Comparison of ENCODE assay signal across 18 cellular contexts in the genomic region with DNA sequence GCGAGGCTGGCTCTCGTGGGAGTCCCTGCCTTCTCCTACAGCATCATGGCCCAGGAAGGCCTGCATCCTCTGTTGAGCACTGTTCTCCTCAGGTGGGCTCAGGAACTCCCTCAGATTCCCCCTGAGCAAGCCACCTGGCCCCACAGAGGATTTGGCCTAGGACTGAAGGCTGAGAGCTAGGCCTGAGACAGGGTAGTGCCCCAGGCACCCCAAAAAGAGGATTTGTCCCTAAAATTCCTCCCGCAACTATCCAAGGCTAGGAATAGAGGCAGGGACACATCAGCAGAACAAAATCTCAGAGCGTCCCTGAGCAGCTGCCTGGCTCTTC. TPM values are rescaled to one million over a fixed set of nuclear protein-coding genes. Genes with fewer than 3 reads are reported as not detected.
DNase-seq lines count a peak whose midpoint lies in the region; ATAC-seq, FAIRE-seq and TF ChIP-seq lines count a peak whose summit lies in the region.
"Had no signal": no experiment of that assay in that cellular context is flagged by ENCODE, and none has a peak within 500 bp of the region (broad histone marks: within the 10 kb centered on the region; RNA-seq: fewer than 3 reads in every experiment).

No MANE protein-coding gene starts in this region.

- no peak overlapping the region for H3K23ac ChIP-seq in H1 (ENCODE audit: insufficient read length)

- H3K56ac ChIP-seq in H1 (replicated peaks; ENCODE audit: insufficient read length, low read depth, low read length) = no peak overlapping the region

- FAIRE-seq in H1 (lab: Jason Lieb, UNC) = no peak

- H3K23me2 ChIP-seq in H1 (ENCODE audit: low read depth, low read length) = peaks cover 5% of the 10 kb centered on the region; the same call in 1 of the 2 replicates

- CTCF ChIA-PET in H1 (lab: Charles Lee; ENCODE audit: partially characterized antibody) = interaction anchor here (0.7 to 19.9 kb wide), 33 partner anchors 9 to 482 kb away, joined by 3 to 353 read pairs (median 6); a partner anchor contains a TSS

- no peaks in the 10 kb centered on the region for H3K27me3 ChIP-seq in H1 (replicated peaks in 1 of 4; ENCODE audit: control insufficient read depth in 3 of 4, extremely low read depth in 1 of 4, insufficient read depth in 3 of 4, low read length in 3 of 4)
- H3K27me3 ChIP-seq in neutrophil = no peaks in the 10 kb centered on the region

- no peak for TF ChIP-seq RAD21 in H1 (IDR thresholded peaks at IDR 0.05 in 1 of 2, conservative IDR thresholded peaks at IDR 0.05 in 1 of 2; ENCODE audit: low read depth in 2 of 2, low read length in 2 of 2)

- H3K4ac ChIP-seq in H1 (replicated peaks; ENCODE audit: insufficient read length, low read depth, low read length) = no peak overlapping the region

- no peaks in the 10 kb centered on the region for H3K27me3 Mint-ChIP-seq in natural killer cell treated with Interleukin-12 subunit alpha and Interleukin-12 subunit beta and Interleukin-15 and Interleukin-18, amount 100 ng/mL, for 72 hours
- H3K27me3 Mint-ChIP-seq in natural killer cell (ENCODE audit: low read depth in 2 of 2) = no peaks in the 10 kb centered on the region

- no peaks in the 10 kb centered on the region for H3K79me2 ChIP-seq in H1 (ENCODE audit: control insufficient read depth in 1 of 2, insufficient read depth in 2 of 2, low read length in 2 of 2)
- H3K79me2 ChIP-seq: parathyroid adenoma had no signal

- H2BK5ac ChIP-seq in H1 (ENCODE audit: low read depth, low read length) = 0 out of 2 replicates have a peak overlapping the region, but pooled peaks have one; percentile 8

- H2BK20ac ChIP-seq in H1 (ENCODE audit: low read length) = no peak overlapping the region

- POLR2A ChIA-PET in H1 (lab: Charles Lee; ENCODE audit: partially characterized antibody) = interaction anchor here (1.0 to 3.4 kb wide), 3 partner anchors 11 to 115 kb away, joined by 3 to 13 read pairs (median 4); a partner anchor contains a TSS

- H3K36me3 ChIP-seq in H1 (ENCODE audit: control insufficient read depth in 2 of 4, insufficient read depth in 4 of 4, low read length in 3 of 4) = no peaks in the 10 kb centered on the region
- no peaks in the 10 kb centered on the region for H3K36me3 ChIP-seq in neutrophil

- H3K4me3 Mint-ChIP-seq in natural killer cell treated with Interleukin-12 subunit alpha and Interleukin-12 subunit beta and Interleukin-15 and Interleukin-18, amount 100 ng/mL, for 72 hours = no peak overlapping the region
- no peak overlapping the region for H3K4me3 Mint-ChIP-seq in natural killer cell
- H3K4me3 Mint-ChIP-seq: CD8-positive, alpha-beta T cell had no signal

- no peak overlapping the region for H2AFZ ChIP-seq in H1 (ENCODE audit: low read length)
- H2AFZ ChIP-seq: parathyroid adenoma had no signal

- no peaks in the 10 kb centered on the region for H3K9me3 Mint-ChIP-seq in natural killer cell treated with Interleukin-12 subunit alpha and Interleukin-12 subunit beta and Interleukin-15 and Interleukin-18, amount 100 ng/mL, for 72 hours
- no peaks in the 10 kb centered on the region for H3K9me3 Mint-ChIP-seq in natural killer cell
- H3K9me3 Mint-ChIP-seq: CD8-positive, alpha-beta T cell had no signal

- no peak overlapping the region; the same call in 1 of the 2 replicates for H2BK12ac ChIP-seq in H1 (ENCODE audit: low read depth, low read length)

- no peak for TF ChIP-seq POLR2A in H1 (IDR thresholded peaks at IDR 0.05; ENCODE audit: control extremely low read depth in 1 of 2, low read depth in 2 of 2, low read length in 2 of 2)

- H3K27ac ChIP-seq in H1 (ENCODE audit: low read depth, low read length) = no peak overlapping the region
- peak overlapping the region; percentile 100 for H3K27ac ChIP-seq in neutrophil
- H3K27ac ChIP-seq: HL-60 had no signal

- no peak overlapping the region for H2AK5ac ChIP-seq in H1 (ENCODE audit: low read depth, low read length)

- ATAC-seq in natural killer cell treated with Interleukin-12 subunit alpha and Interleukin-12 subunit beta and Interleukin-15 and Interleukin-18, amount 100 ng/mL, for 72 hours = no peak
- ATAC-seq in natural killer cell (no peak), HG02588 (IDR thresholded peaks at IDR 0.05; ENCODE audit: unreplicated experiment) (no peak)
- ATAC-seq: Right ventricle myocardium inferior had no signal

- H4K91ac ChIP-seq in H1 (replicated peaks; ENCODE audit: insufficient read length, low read length) = no peak overlapping the region

- no peaks in the 10 kb centered on the region for H3K9me3 ChIP-seq in H1 (ENCODE audit: insufficient read depth in 2 of 2, low read depth in 1 of 2, low read length in 1 of 2)
- H3K9me3 ChIP-seq in neutrophil = no peaks in the 10 kb centered on the region

- no peak overlapping the region for H2BK120ac ChIP-seq in H1 (replicated peaks; ENCODE audit: low read depth, low read length)

- H3K79me1 ChIP-seq in H1 (ENCODE audit: low read depth, low read length) = no peaks in the 10 kb centered on the region

- TF ChIP-seq EP300 in H1 (IDR thresholded peaks at IDR 0.05; ENCODE audit: borderline replicate concordance in 1 of 2, low read depth in 2 of 2, low read length in 2 of 2) = no peak

- peaks cover 41 to 61% of the 10 kb centered on the region in 2 donors for H3K4me1 Mint-ChIP-seq in natural killer cell treated with Interleukin-12 subunit alpha and Interleukin-12 subunit beta and Interleukin-15 and Interleukin-18, amount 100 ng/mL, for 72 hours (ENCODE audit: low read depth in 2 of 2)
- peaks cover 35 to 47% of the 10 kb centered on the region in 2 donors for H3K4me1 Mint-ChIP-seq in natural killer cell

- WGBS in H1 (ENCODE audit: extremely low coverage in 1 of 2, insufficient coverage in 1 of 2, insufficient read length in 1 of 2, insufficient replicate concordance in 2 of 2, low coverage in 1 of 2, low lambda C conversion rate in 2 of 2, missing lambda C conversion rate in 1 of 2), 2 experiments = 88% methylated on average over 4 of the region's 4 CpGs; no CpG with 5 or more reads in 1 of the 2 experiments

- no peak overlapping the region for H3K4me2 ChIP-seq in H1 (ENCODE audit: insufficient read depth in 1 of 2, low read depth in 2 of 2, low read length in 2 of 2)

- H4K5ac ChIP-seq in H1 (ENCODE audit: insufficient read length, low read depth, low read length) = no peak overlapping the region

- H3K4me1 ChIP-seq in H1 (replicated peaks in 1 of 4; ENCODE audit: control insufficient read depth in 3 of 4, insufficient read depth in 4 of 4, low read length in 3 of 4) (peaks cover 0 to 7% (median 3%) of the 10 kb centered on the region in 4 experiments; a peak in 3 of 7 replicates), neutrophil (ENCODE audit: control insufficient read depth in 1 of 2, insufficient read depth in 1 of 2, low read depth in 1 of 2, low read length in 1 of 2) (peaks cover 27 to 28% of the 10 kb centered on the region in 2 experiments)

- no peak overlapping the region for H3K14ac ChIP-seq in H1 (ENCODE audit: insufficient read length)

- H3K36me3 Mint-ChIP-seq in natural killer cell treated with Interleukin-12 subunit alpha and Interleukin-12 subunit beta and Interleukin-15 and Interleukin-18, amount 100 ng/mL, for 72 hours = no peaks in the 10 kb centered on the region
- no peaks in the 10 kb centered on the region for H3K36me3 Mint-ChIP-seq in natural killer cell
- H3K36me3 Mint-ChIP-seq: CD8-positive, alpha-beta T cell had no signal

- TF ChIP-seq CTCF in natural killer cell (IDR thresholded peaks at IDR 0.05) (no peak), H1 (IDR thresholded peaks at IDR 0.05; ENCODE audit: control extremely low read depth in 1 of 3, insufficient read depth in 1 of 3, low read depth in 1 of 3, low read length in 3 of 3) (no peak), neutrophil (IDR thresholded peaks at IDR 0.05) (no peak)

- H2BK15ac ChIP-seq in H1 (ENCODE audit: low read length) = peak overlapping the region; percentile 6; the same call in 1 of the 2 replicates

- H3K9ac ChIP-seq in H1 (replicated peaks in 1 of 4; ENCODE audit: extremely low read depth in 1 of 4, low read depth in 3 of 4, low read length in 3 of 4) = no peak overlapping the region
- H3K9ac ChIP-seq: parathyroid adenoma had no signal

- no peaks in the 10 kb centered on the region for H4K20me1 ChIP-seq in H1 (replicated peaks in 1 of 2; ENCODE audit: control insufficient read depth in 1 of 2, insufficient read depth in 2 of 2, low read length in 2 of 2)

- intact Hi-C loops in natural killer cell (cut with micrococcal nuclease) = loop anchor here (1.0 to 5.0 kb wide), 3 partner anchors 115 to 321 kb away; no protein-coding TSS in a partner anchor

- H3K27ac Mint-ChIP-seq in natural killer cell treated with Interleukin-12 subunit alpha and Interleukin-12 subunit beta and Interleukin-15 and Interleukin-18, amount 100 ng/mL, for 72 hours = peak overlapping the region; percentile 90 to 100
- H3K27ac Mint-ChIP-seq in natural killer cell = peak overlapping the region in 1 of 2 donors; percentile 95
- H3K27ac Mint-ChIP-seq: CD8-positive, alpha-beta T cell had no signal

- DNase-seq in natural killer cell treated with Interleukin-12 subunit alpha and Interleukin-12 subunit beta and Interleukin-15 and Interleukin-18, amount 100 ng/mL, for 72 hours (ENCODE audit: low spot score) = no peak
- no peak for DNase-seq in natural killer cell
- no peak for DNase-seq in H1 (ENCODE audit: low read depth in 1 of 2, low spot score in 2 of 2)
- DNase-seq in effector CD4-positive, alpha-beta T cell = no peak
- DNase-seq in NCI-H146 (lab: John Stamatoyannopoulos, UW) = no peak
- no peak for DNase-seq in cortex of kidney (lab: John Stamatoyannopoulos, UW)

- peak overlapping the region; percentile 62; the same call in 1 of the 2 replicates for H4K8ac ChIP-seq in H1 (ENCODE audit: extremely low read depth, insufficient read depth, low read length)

- H3K18ac ChIP-seq in H1 (ENCODE audit: extremely low read depth, low read length) = no peak overlapping the region

- H3K4me3 ChIP-seq in H1 (ENCODE audit: extremely low read depth in 1 of 4, insufficient read depth in 2 of 4, low read depth in 3 of 4, low read length in 4 of 4) (no peak overlapping the region), neutrophil (ENCODE audit: low read depth in 1 of 2, low read length in 1 of 2) (no peak overlapping the region)

RNA-seq across cellular contexts. Expression of a gene that starts 11.0 kb away (rescaled TPM):
- 100 to 1,000 TPM; 351 to 512 TPM for total RNA-seq in natural killer cell treated with Interleukin-12 subunit alpha and Interleukin-12 subunit beta and Interleukin-15 and Interleukin-18, amount 100 ng/mL, for 72 hours
- total RNA-seq in natural killer cell = 1,000 to 10,000 TPM; 1,190 to 1,513 (median 1,282) TPM
- 8.5 TPM in 2 replicates for total RNA-seq in H1 (2021; fragmentation: NEBNext Ultra II Directional; extraction: Animal tissue kit (Norgen Biotek cat#: 25700))
- polyA plus RNA-seq in H1 (2011; rRNA removed) = 2.9 and 4.0 TPM in 2 replicates
- 3.7 TPM for polyA plus RNA-seq in H1 (2011; cell fraction: cytosol; rRNA removed)
- polyA plus RNA-seq in H1 (2011; cell fraction: nucleus; rRNA removed) = 9.7 TPM
- 6.1 to 7.7 TPM (median 7.3 TPM) in 4 replicates for polyA plus RNA-seq in H1 (2012, experiment 1 of 2)
- 6.4 TPM for polyA plus RNA-seq in H1 (2012, experiment 2 of 2)
- 3.9 TPM for polyA plus RNA-seq in H1 (2013, experiment 1 of 2)
- polyA plus RNA-seq in H1 (2013, experiment 2 of 2) = 2.8 TPM
- polyA minus RNA-seq in H1 (2011; rRNA and poly(A)+ RNA removed) = 11.9 and 15.3 TPM in 2 replicates
- polyA minus RNA-seq in H1 (2011; cell fraction: cytosol; rRNA and poly(A)+ RNA removed) = 5.3 TPM
- 25.1 TPM for polyA minus RNA-seq in H1 (2011; cell fraction: nucleus; rRNA and poly(A)+ RNA removed)

RNA-seq across cellular contexts. Expression of a gene that starts 41.7 kb away (rescaled TPM):
- total RNA-seq in natural killer cell treated with Interleukin-12 subunit alpha and Interleukin-12 subunit beta and Interleukin-15 and Interleukin-18, amount 100 ng/mL, for 72 hours = 1 to 10 TPM; 7.2 to 9.5 TPM
- not detected for total RNA-seq in natural killer cell
- total RNA-seq in H1 (2021; fragmentation: NEBNext Ultra II Directional; extraction: Animal tissue kit (Norgen Biotek cat#: 25700)) = not detected in 2 replicates
- polyA plus RNA-seq in H1 (2011; rRNA removed) = not detected in 2 replicates
- not detected for polyA plus RNA-seq in H1 (2011; cell fraction: cytosol; rRNA removed)
- not detected for polyA plus RNA-seq in H1 (2011; cell fraction: nucleus; rRNA removed)
- polyA plus RNA-seq in H1 (2012, experiment 1 of 2) = not detected in 4 replicates
- polyA plus RNA-seq in H1 (2012, experiment 2 of 2) = not detected
- not detected for polyA plus RNA-seq in H1 (2013, experiment 1 of 2)
- polyA plus RNA-seq in H1 (2013, experiment 2 of 2) = not detected
- polyA minus RNA-seq in H1 (2011; rRNA and poly(A)+ RNA removed) = not detected in 2 replicates
- not detected for polyA minus RNA-seq in H1 (2011; cell fraction: cytosol; rRNA and poly(A)+ RNA removed)
- polyA minus RNA-seq in H1 (2011; cell fraction: nucleus; rRNA and poly(A)+ RNA removed) = not detected
- total RNA-seq: A673; CD8-positive, alpha-beta T cell; glomerular endothelial cell; LHCN-M2; mononuclear cell; Right ventricle myocardium inferior; skeletal muscle tissue; urinary bladder had no signal
- polyA plus RNA-seq: urinary bladder had no signal

RNA-seq across cellular contexts. Expression of a gene that starts 55.2 kb away (rescaled TPM):
- 10 to 100 TPM; 24.9 to 41.8 TPM for total RNA-seq in natural killer cell treated with Interleukin-12 subunit alpha and Interleukin-12 subunit beta and Interleukin-15 and Interleukin-18, amount 100 ng/mL, for 72 hours
- 10 to 100 TPM; 21.0 to 31.2 (median 27.5) TPM for total RNA-seq in natural killer cell
- total RNA-seq in H1 (2021; fragmentation: NEBNext Ultra II Directional; extraction: Animal tissue kit (Norgen Biotek cat#: 25700)) = 39.4 and 40.8 TPM in 2 replicates
- 6.4 and 10.1 TPM in 2 replicates for polyA plus RNA-seq in H1 (2011; rRNA removed)
- polyA plus RNA-seq in H1 (2011; cell fraction: cytosol; rRNA removed) = 13.2 TPM
- polyA plus RNA-seq in H1 (2011; cell fraction: nucleus; rRNA removed) = 10.5 TPM
- 21.4 to 30.0 TPM (median 26.5 TPM) in 4 replicates for polyA plus RNA-seq in H1 (2012, experiment 1 of 2)
- polyA plus RNA-seq in H1 (2012, experiment 2 of 2) = 1.1 TPM
- polyA plus RNA-seq in H1 (2013, experiment 1 of 2) = 29.0 TPM
- polyA plus RNA-seq in H1 (2013, experiment 2 of 2) = 28.1 TPM
- 29.8 and 30.5 TPM in 2 replicates for polyA minus RNA-seq in H1 (2011; rRNA and poly(A)+ RNA removed)
- 20.6 TPM for polyA minus RNA-seq in H1 (2011; cell fraction: cytosol; rRNA and poly(A)+ RNA removed)
- polyA minus RNA-seq in H1 (2011; cell fraction: nucleus; rRNA and poly(A)+ RNA removed) = 37.9 TPM

Comparison
In these comparisons a context has a peak if more than half of its experiments do, and no peak if none do; other contexts are left out.
1. RNA of a gene that starts 11.0 kb away (total RNA-seq): 1,190 to 1,513 TPM in natural killer cell and 351 to 512 TPM in natural killer cell treated with Interleukin-12 subunit alpha and Interleukin-12 subunit beta and Interleukin-15 and Interleukin-18, amount 100 ng/mL, for 72 hours; 8.5 TPM in H1; every median in the first group is over 10 times any median in the second.